Comparison of ENCODE assay signal across 15 cellular contexts in genomic region chr17:9175700-9176467, GRCh38.
A peak's percentile ranks its signal among the peaks of the same experiment; 100 is the strongest.
DNase-seq lines count a peak whose midpoint lies in the region; ATAC-seq and TF ChIP-seq lines count a peak whose summit lies in the region.
"Had no signal": no experiment of that assay in that cellular context is flagged by ENCODE, and none has a peak within 500 bp of the region (broad histone marks: within the 10 kb centered on the region; RNA-seq: fewer than 3 reads in every experiment).

No MANE protein-coding gene starts in this region.

- 62 to 74% methylated on average over 4 to 9 of the region's 14 CpGs for WGBS in esophagus squamous epithelium, 2 donors

- no peaks in the 10 kb centered on the region for H3K36me3 Mint-ChIP-seq in activated CD4-positive, alpha-beta memory T cell treated with anti-CD3 and anti-CD28 coated beads for 36 hours
- no peaks in the 10 kb centered on the region for H3K36me3 Mint-ChIP-seq in activated CD4-positive, alpha-beta memory T cell treated with anti-CD3 and anti-CD28 coated beads, Interleukin-2, amount 10 ng/mL, durations not matched to agents 7 days and 5 days (ENCODE audit: low read depth)
- peaks cover 0 to 2% of the 10 kb centered on the region in 2 donors for H3K36me3 Mint-ChIP-seq in activated T-cell treated with anti-CD3 and anti-CD28 coated beads, Interleukin-2, amount 50 U/mL, for 72 hours (ENCODE audit: insufficient read depth in 2 of 2)
- H3K36me3 Mint-ChIP-seq: CD14-positive monocyte had no signal

- POLR2A ChIA-PET in activated CD4-positive, alpha-beta memory T cell treated with anti-CD3 and anti-CD28 coated beads for 36 hours (lab: Charles Lee) = no interaction called here
- POLR2A ChIA-PET in activated CD4-positive, alpha-beta memory T cell treated with anti-CD3 and anti-CD28 coated beads, Interleukin-2, amount 10 ng/mL, durations not matched to agents 7 days and 5 days (lab: Charles Lee) = no interaction called here

- H3K9me3 Mint-ChIP-seq in activated CD4-positive, alpha-beta memory T cell treated with anti-CD3 and anti-CD28 coated beads for 36 hours = no peaks in the 10 kb centered on the region
- no peaks in the 10 kb centered on the region for H3K9me3 Mint-ChIP-seq in activated CD4-positive, alpha-beta memory T cell treated with anti-CD3 and anti-CD28 coated beads, Interleukin-2, amount 10 ng/mL, durations not matched to agents 7 days and 5 days
- peaks cover 0 to 2% of the 10 kb centered on the region in 2 donors for H3K9me3 Mint-ChIP-seq in activated T-cell treated with anti-CD3 and anti-CD28 coated beads, Interleukin-2, amount 50 U/mL, for 72 hours

- peaks cover 5% of the 10 kb centered on the region for H3K27me3 Mint-ChIP-seq in activated CD4-positive, alpha-beta memory T cell treated with anti-CD3 and anti-CD28 coated beads for 36 hours
- H3K27me3 Mint-ChIP-seq in activated CD4-positive, alpha-beta memory T cell treated with anti-CD3 and anti-CD28 coated beads, Interleukin-2, amount 10 ng/mL, durations not matched to agents 7 days and 5 days = peaks cover 2% of the 10 kb centered on the region
- peaks cover 7% of the 10 kb centered on the region for H3K27me3 Mint-ChIP-seq in activated T-cell treated with anti-CD3 and anti-CD28 coated beads, Interleukin-2, amount 50 U/mL, for 72 hours (ENCODE audit: low read depth)

- peak overlapping the region in 3 of 4 donors; percentile 49 to 61 (median 54) for H3K27ac ChIP-seq in esophagus squamous epithelium
- H3K27ac ChIP-seq: PC-9 had no signal

- H3K4me1 Mint-ChIP-seq in activated CD4-positive, alpha-beta memory T cell treated with anti-CD3 and anti-CD28 coated beads for 36 hours (ENCODE audit: low read depth) = peaks cover 5% of the 10 kb centered on the region
- no peaks in the 10 kb centered on the region for H3K4me1 Mint-ChIP-seq in activated CD4-positive, alpha-beta memory T cell treated with anti-CD3 and anti-CD28 coated beads, Interleukin-2, amount 10 ng/mL, durations not matched to agents 7 days and 5 days
- peaks cover 7% of the 10 kb centered on the region for H3K4me1 Mint-ChIP-seq in activated T-cell treated with anti-CD3 and anti-CD28 coated beads, Interleukin-2, amount 50 U/mL, for 72 hours (ENCODE audit: low read depth)
- H3K4me1 Mint-ChIP-seq: CD14-positive monocyte had no signal

- intact Hi-C loops in activated CD4-positive, alpha-beta memory T cell treated with anti-CD3 and anti-CD28 coated beads for 36 hours (cut with micrococcal nuclease) = no loop called here
- intact Hi-C loops in esophagus squamous epithelium (cut with DNase I) = no loop called here

- no peak overlapping the region for H3K27ac Mint-ChIP-seq in activated CD4-positive, alpha-beta memory T cell treated with anti-CD3 and anti-CD28 coated beads for 36 hours
- no peak overlapping the region for H3K27ac Mint-ChIP-seq in activated CD4-positive, alpha-beta memory T cell treated with anti-CD3 and anti-CD28 coated beads, Interleukin-2, amount 10 ng/mL, durations not matched to agents 7 days and 5 days
- no peak overlapping the region for H3K27ac Mint-ChIP-seq in activated T-cell treated with anti-CD3 and anti-CD28 coated beads, Interleukin-2, amount 50 U/mL, for 72 hours
- H3K27ac Mint-ChIP-seq: CD14-positive monocyte had no signal

- CTCF ChIA-PET in activated CD4-positive, alpha-beta memory T cell treated with anti-CD3 and anti-CD28 coated beads for 36 hours (lab: Charles Lee) = no interaction called here
- CTCF ChIA-PET in activated CD4-positive, alpha-beta memory T cell treated with anti-CD3 and anti-CD28 coated beads, Interleukin-2, amount 10 ng/mL, durations not matched to agents 7 days and 5 days (lab: Charles Lee) = no interaction called here

- H3K36me3 ChIP-seq in esophagus squamous epithelium = peaks cover 0 to 9% (median 0%) of the 10 kb centered on the region in 3 donors

- H3K4me1 ChIP-seq in esophagus squamous epithelium = peaks cover 16 to 85% (median 28%) of the 10 kb centered on the region in 3 donors

- peak; percentile 21 for DNase-seq in activated CD4-positive, alpha-beta memory T cell treated with anti-CD3 and anti-CD28 coated beads for 36 hours
- DNase-seq in activated CD4-positive, alpha-beta memory T cell treated with anti-CD3 and anti-CD28 coated beads, Interleukin-2, amount 10 ng/mL, durations not matched to agents 7 days and 5 days = no peak
- no peak for DNase-seq in activated T-cell treated with anti-CD3 and anti-CD28 coated beads, Interleukin-2, amount 50 U/mL, for 72 hours
- DNase-seq in esophagus squamous epithelium (lab: John Stamatoyannopoulos, UW) (no peak), medulla oblongata (ENCODE audit: extremely low spot score) (no peak), GM19240 (ENCODE audit: insufficient read length, low spot score) (no peak)
- peak; percentile 26 for DNase-seq in stimulated activated CD8-positive, alpha-beta memory T cell treated with anti-CD3 and anti-CD28 coated beads, Interleukin-4, amount 100 ng/mL, for 48 hours
- DNase-seq: DMS53, HCEC 1CT, NCI-H1436, NCI-H2081 treated with DMSO at 0.1 percent for 48 hours, PC-9 had no signal

- no peak for TF ChIP-seq POLR2A in esophagus squamous epithelium (IDR thresholded peaks at IDR 0.05)

- peak; percentile 32 to 44 for ATAC-seq in activated T-cell treated with anti-CD3 and anti-CD28 coated beads, Interleukin-2, amount 50 U/mL, for 72 hours (replicated peaks in 1 of 2)
- no peak for ATAC-seq in HG03342 (IDR thresholded peaks at IDR 0.05; ENCODE audit: unreplicated experiment)
- ATAC-seq: GM12878 had no signal

- no peak overlapping the region for H3K4me3 Mint-ChIP-seq in activated CD4-positive, alpha-beta memory T cell treated with anti-CD3 and anti-CD28 coated beads for 36 hours
- H3K4me3 Mint-ChIP-seq in activated CD4-positive, alpha-beta memory T cell treated with anti-CD3 and anti-CD28 coated beads, Interleukin-2, amount 10 ng/mL, durations not matched to agents 7 days and 5 days = no peak overlapping the region
- H3K4me3 Mint-ChIP-seq in activated T-cell treated with anti-CD3 and anti-CD28 coated beads, Interleukin-2, amount 50 U/mL, for 72 hours = no peak overlapping the region
- H3K4me3 Mint-ChIP-seq: CD14-positive monocyte had no signal

- H3K9me3 ChIP-seq in esophagus squamous epithelium = no peaks in the 10 kb centered on the region

- no peaks in the 10 kb centered on the region for H3K27me3 ChIP-seq in esophagus squamous epithelium

- H3K4me3 ChIP-seq in esophagus squamous epithelium = no peak overlapping the region
- H3K4me3 ChIP-seq: GM12878, PC-9 had no signal

- TF ChIP-seq CTCF in esophagus squamous epithelium (IDR thresholded peaks at IDR 0.05) = no peak

Comparison
In these comparisons a context has a peak if more than half of its experiments do, and no peak if none do; other contexts are left out.
1. DNase-seq: peak in activated CD4-positive, alpha-beta memory T cell treated with anti-CD3 and anti-CD28 coated beads for 36 hours (single experiment) and stimulated activated CD8-positive, alpha-beta memory T cell treated with anti-CD3 and anti-CD28 coated beads, Interleukin-4, amount 100 ng/mL, for 48 hours (single experiment); none in activated CD4-positive, alpha-beta memory T cell treated with anti-CD3 and anti-CD28 coated beads, Interleukin-2, amount 10 ng/mL, durations not matched to agents 7 days and 5 days (single experiment), activated T-cell treated with anti-CD3 and anti-CD28 coated beads, Interleukin-2, amount 50 U/mL, for 72 hours (0 of 2), esophagus squamous epithelium (single experiment), medulla oblongata (single experiment) and GM19240 (single experiment).